Comparison of ENCODE assay signal across 10 cellular contexts in genomic region chr5:149887622-149888183, GRCh38. TPM values are rescaled to one million over a fixed set of nuclear protein-coding genes. Genes with fewer than 3 reads are reported as not detected.
DNase-seq lines count a peak whose midpoint lies in the region; ATAC-seq and TF ChIP-seq lines count a peak whose summit lies in the region.
"Had no signal": no experiment of that assay in that cellular context is flagged by ENCODE, and none has a peak within 500 bp of the region (broad histone marks: within the 10 kb centered on the region; RNA-seq: fewer than 3 reads in every experiment).

No MANE protein-coding gene starts in this region.

- peak; percentile 29 for DNase-seq in AG08395 (ENCODE audit: low spot score)
- DNase-seq in KBM-7: peak; percentile 78
- peak; percentile 97 for DNase-seq in astrocyte of the hippocampus (ENCODE audit: low read depth, low spot score)
- DNase-seq in kidney tubule cell (ENCODE audit: low spot score): peak; percentile 92
- no peak for DNase-seq in C1 segment of cervical spinal cord (lab: John Stamatoyannopoulos, UW)
- no peak for DNase-seq in gastrocnemius medialis
- DNase-seq in substantia nigra (lab: John Stamatoyannopoulos, UW): no peak
- DNase-seq in GM10248 (ENCODE audit: extremely low spot score): no peak
- DNase-seq: NCI-H510A, WERI-Rb-1 had no signal

- no peak overlapping the region for H3K4me3 ChIP-seq in gastrocnemius medialis

- CTCF ChIA-PET in GM10248 (lab: Yijun Ruan, JAX): no interaction called here

- in situ Hi-C loops in KBM-7 (cut with MboI; ENCODE audit: low pct_unique_long_range_greater_than_20kb, low sequenced_read_pairs) (no loop called here), gastrocnemius medialis (cut with MboI; ENCODE audit: low sequenced_read_pairs in 4 of 4) (no loop called here)

- no peaks in the 10 kb centered on the region for H3K4me1 ChIP-seq in gastrocnemius medialis

- H3K36me3 ChIP-seq in gastrocnemius medialis: no peaks in the 10 kb centered on the region
- H3K36me3 ChIP-seq: WERI-Rb-1 had no signal

- no peaks in the 10 kb centered on the region for H3K27me3 ChIP-seq in gastrocnemius medialis

- TF ChIP-seq CTCF in gastrocnemius medialis (IDR thresholded peaks at IDR 0.05 in 4 of 5, conservative IDR thresholded peaks at IDR 0.05 in 1 of 5) (no peak), GM10248 (IDR thresholded peaks at IDR 0.05; ENCODE audit: control extremely low read depth, extremely low read depth, low read depth, missing control alignments) (no peak)

- no peak for ATAC-seq in gastrocnemius medialis

- POLR2A ChIA-PET in GM10248 (lab: Yijun Ruan, JAX): no interaction called here

- TF ChIP-seq POLR2A in gastrocnemius medialis (IDR thresholded peaks at IDR 0.05): no peak

- no peaks in the 10 kb centered on the region for H3K9me3 ChIP-seq in gastrocnemius medialis

- intact Hi-C loops in gastrocnemius medialis (cut with DNase I; ENCODE audit: low total_unique reads): no loop called here

- H3K27ac ChIP-seq in gastrocnemius medialis (no peak overlapping the region), substantia nigra (ENCODE audit: low read depth, low read length, poor library complexity, severe bottlenecking) (no peak overlapping the region)
- H3K27ac ChIP-seq: WERI-Rb-1 had no signal

RNA-seq across cellular contexts. Expression of gene PDE6A, which starts 56.9 kb away (rescaled TPM):
- not detected for total RNA-seq in gastrocnemius medialis

Comparison
In these comparisons a context has a peak if more than half of its experiments do, and no peak if none do; other contexts are left out.
1. DNase-seq: peak in AG08395 (single experiment), KBM-7 (single experiment), astrocyte of the hippocampus (single experiment) and kidney tubule cell (single experiment); none in C1 segment of cervical spinal cord (0 of 14), gastrocnemius medialis (0 of 2), substantia nigra (0 of 49) and GM10248 (single experiment).